1 cellular context compared by ENCODE assay signal in genomic region chr7:30285531-30286284, GRCh38.
A peak's percentile ranks its signal among the peaks of the same experiment; 100 is the strongest.
TF ChIP-seq lines count a peak whose summit lies in the region.

No MANE protein-coding gene starts in this region.

TF ChIP-seq in HepG2, 621 proteins besides CTCF, POLR2A, EP300 and RAD21 (continued from another document and continues in another):
- TF ChIP-seq ZNF784 (CRISPR knock-in tag; IDR thresholded peaks at IDR 0.05; ENCODE audit: borderline replicate concordance) (no peak), THAP8 (CRISPR knock-in tag; IDR thresholded peaks at IDR 0.05; ENCODE audit: borderline replicate concordance) (no peak), REPIN1 (CRISPR knock-in tag; IDR thresholded peaks at IDR 0.05; ENCODE audit: borderline replicate concordance, low read depth) (no peak), KMT2A (CRISPR knock-in tag; IDR thresholded peaks at IDR 0.05) (peak; percentile 79), ZNF30 (CRISPR knock-in tag; IDR thresholded peaks at IDR 0.05) (no peak), ZSCAN31 (CRISPR knock-in tag; IDR thresholded peaks at IDR 0.05; ENCODE audit: low read depth) (no peak), ZNF660 (CRISPR knock-in tag; IDR thresholded peaks at IDR 0.05; ENCODE audit: borderline replicate concordance, low read depth) (no peak), PCBP1 (IDR thresholded peaks at IDR 0.05; ENCODE audit: borderline replicate concordance, low read depth, low read length) (no peak), SOX6 (IDR thresholded peaks at IDR 0.05) (no peak), SOX6 (CRISPR knock-in tag; IDR thresholded peaks at IDR 0.05) (no peak), MTA3 (CRISPR knock-in tag; IDR thresholded peaks at IDR 0.05) (no peak), ZNF768 (CRISPR knock-in tag; IDR thresholded peaks at IDR 0.05) (0 out of 2 replicates have a peak, but pooled peaks have one; percentile 9), SETDB1 (CRISPR knock-in tag; IDR thresholded peaks at IDR 0.05; ENCODE audit: borderline replicate concordance) (no peak), PHF8 (CRISPR knock-in tag; IDR thresholded peaks at IDR 0.05) (peak; percentile 52), ZNF282 (IDR thresholded peaks at IDR 0.05; ENCODE audit: partially characterized antibody) (no peak), HOXA5 (CRISPR knock-in tag; IDR thresholded peaks at IDR 0.05) (0 out of 2 replicates have a peak, but pooled peaks have one; percentile 35), THYN1 (CRISPR knock-in tag; IDR thresholded peaks at IDR 0.05; ENCODE audit: borderline replicate concordance, low read depth) (no peak), ZBTB43 (CRISPR knock-in tag; conservative IDR thresholded peaks at IDR 0.05) (no peak), TFDP2 (CRISPR knock-in tag; IDR thresholded peaks at IDR 0.05) (no peak), BCLAF1 (IDR thresholded peaks at IDR 0.05) (no peak), HNRNPL (IDR thresholded peaks at IDR 0.05; ENCODE audit: low read depth, low read length) (no peak), ZBTB7B (CRISPR knock-in tag; IDR thresholded peaks at IDR 0.05) (no peak), ZGPAT (CRISPR knock-in tag; IDR thresholded peaks at IDR 0.05) (peak; percentile 37; the same call in 1 of the 2 replicates), MAF1 (CRISPR knock-in tag; IDR thresholded peaks at IDR 0.05; ENCODE audit: borderline replicate concordance) (no peak), ZNF558 (CRISPR knock-in tag; IDR thresholded peaks at IDR 0.05; ENCODE audit: borderline replicate concordance) (no peak), ZNF724P (CRISPR knock-in tag; IDR thresholded peaks at IDR 0.05; ENCODE audit: borderline replicate concordance) (no peak), ZNF501 (CRISPR knock-in tag; IDR thresholded peaks at IDR 0.05) (0 out of 2 replicates have a peak, but pooled peaks have one; percentile 41), CBFB (CRISPR knock-in tag; IDR thresholded peaks at IDR 0.05) (no peak), PAXIP1 (CRISPR knock-in tag; conservative IDR thresholded peaks at IDR 0.05) (no peak), HOXA3 (CRISPR knock-in tag; IDR thresholded peaks at IDR 0.05) (no peak), SRSF9 (IDR thresholded peaks at IDR 0.05; ENCODE audit: borderline replicate concordance, insufficient read depth, low read depth, low read length, poor library complexity, severe bottlenecking) (no peak), SKIL (CRISPR knock-in tag; IDR thresholded peaks at IDR 0.05; ENCODE audit: borderline replicate concordance) (no peak), JUN (CRISPR knock-in tag; IDR thresholded peaks at IDR 0.05) (no peak), STAG1 (CRISPR knock-in tag; IDR thresholded peaks at IDR 0.05) (no peak), ZMAT5 (CRISPR knock-in tag; IDR thresholded peaks at IDR 0.05; ENCODE audit: borderline replicate concordance, low read depth) (no peak), MXD3 (CRISPR knock-in tag; IDR thresholded peaks at IDR 0.05) (0 out of 2 replicates have a peak, but pooled peaks have one; percentile 45), ZNF687 (CRISPR knock-in tag; IDR thresholded peaks at IDR 0.05) (peak; percentile 20; the same call in 1 of the 2 replicates), ZNF20 (CRISPR knock-in tag; IDR thresholded peaks at IDR 0.05) (no peak), RELA (CRISPR knock-in tag; IDR thresholded peaks at IDR 0.05) (no peak), ZNF317 (CRISPR knock-in tag; IDR thresholded peaks at IDR 0.05) (no peak), E2F5 (CRISPR knock-in tag; conservative IDR thresholded peaks at IDR 0.05) (no peak), ZNF891 (CRISPR knock-in tag; IDR thresholded peaks at IDR 0.05) (no peak), ZNF446 (CRISPR knock-in tag; IDR thresholded peaks at IDR 0.05) (no peak)
